In genomic region chr5:17192191-17192590, GRCh38 we compare ENCODE assay signal across 22 cellular contexts. TPM values are rescaled to one million over a fixed set of nuclear protein-coding genes. Genes with fewer than 3 reads are reported as not detected.
DNase-seq lines count a peak whose midpoint lies in the region; ATAC-seq and TF ChIP-seq lines count a peak whose summit lies in the region.
"Had no signal": no experiment of that assay in that cellular context is flagged by ENCODE, and none has a peak within 500 bp of the region (broad histone marks: within the 10 kb centered on the region; RNA-seq: fewer than 3 reads in every experiment).

No MANE protein-coding gene starts in this region.

- no peak for TF ChIP-seq CTCF in choroid plexus epithelial cell (conservative IDR thresholded peaks at IDR 0.05; ENCODE audit: low read depth, low read length)
- TF ChIP-seq CTCF in thyroid gland (IDR thresholded peaks at IDR 0.05): no peak
- no peak for TF ChIP-seq CTCF in dorsolateral prefrontal cortex (IDR thresholded peaks at IDR 0.05 in 54 of 56, conservative IDR thresholded peaks at IDR 0.05 in 2 of 56; ENCODE audit: low read depth in 1 of 56, partially characterized antibody in 56 of 56)

- intact Hi-C loops in thyroid gland (cut with DNase I) (loop anchor here (10.0 kb wide), 1 partner anchor 507 kb away; no protein-coding TSS in a partner anchor), left cardiac atrium (cut with DNase I) (loop anchor here in 1 of 2 donors (5.0 kb wide), 1 partner anchor 260 kb away; no protein-coding TSS in a partner anchor), dorsolateral prefrontal cortex (cut with DNase I) (loop anchor here (5.0 to 10.0 kb wide), 3 partner anchors 500 to 1027 kb away; no protein-coding TSS in a partner anchor)

- H3K27ac ChIP-seq in SJCRH30 (no peak overlapping the region), thyroid gland (peak overlapping the region in 2 of 3 donors; percentile 12 to 60), dorsolateral prefrontal cortex (peak overlapping the region in 1 of 59 donors; percentile 15)
- H3K27ac ChIP-seq: gastroesophageal sphincter, spleen, suprapubic skin had no signal

- H3K9me3 ChIP-seq in SJCRH30 (replicated peaks) (no peaks in the 10 kb centered on the region), thyroid gland (no peaks in the 10 kb centered on the region)
- H3K9me3 ChIP-seq: gastroesophageal sphincter, spleen, suprapubic skin had no signal

- WGBS in thyroid gland, 2 donors: 24 to 34% methylated on average over 5 of the region's 5 CpGs

- H3K4me3 ChIP-seq in SJCRH30 (no peak overlapping the region), choroid plexus epithelial cell (ENCODE audit: low read depth, low read length) (no peak overlapping the region), thyroid gland (replicated peaks in 1 of 3) (no peak overlapping the region), dorsolateral prefrontal cortex (no peak overlapping the region)
- H3K4me3 ChIP-seq: gastroesophageal sphincter, spleen, suprapubic skin had no signal

- no peak for TF ChIP-seq POLR2A in thyroid gland (IDR thresholded peaks at IDR 0.05)
- no peak for TF ChIP-seq POLR2A in erythroblast (IDR thresholded peaks at IDR 0.05; ENCODE audit: low read length)

- no peaks in the 10 kb centered on the region for H3K27me3 ChIP-seq in SJCRH30
- H3K27me3 ChIP-seq in thyroid gland: no peaks in the 10 kb centered on the region
- no peaks in the 10 kb centered on the region for H3K27me3 ChIP-seq in dorsolateral prefrontal cortex
- H3K27me3 ChIP-seq: spleen, suprapubic skin had no signal

- H3K36me3 ChIP-seq in SJCRH30: no peaks in the 10 kb centered on the region
- H3K36me3 ChIP-seq in thyroid gland: no peaks in the 10 kb centered on the region
- H3K36me3 ChIP-seq: gastroesophageal sphincter, spleen, suprapubic skin had no signal

- no peak for ATAC-seq in left cardiac atrium
- ATAC-seq: gastroesophageal sphincter; stimulated activated effector memory CD8-positive, alpha-beta T cell treated with anti-CD3 and anti-CD28 coated beads, Interleukin-12 subunit alpha, Interleukin-12 subunit beta, amount 100 ng/mL, for 72 hours had no signal

- DNase-seq in SJCRH30 (peak; percentile 61 to 71), choroid plexus epithelial cell (ENCODE audit: low read depth) (peak; percentile 72), myocyte (ENCODE audit: low read depth) (peak; percentile 77), thyroid gland (peak; percentile 67 to 72), left cardiac atrium (no peak), erythroblast (lab: John Stamatoyannopoulos, UW) (no peak), dorsolateral prefrontal cortex (no peak)
- DNase-seq: activated CD4-positive, alpha-beta T cell treated with anti-CD3 and anti-CD28 coated beads, Interleukin-2, amount 50 U/mL, for 4 hours; activated naive CD4-positive, alpha-beta T cell treated with anti-CD3 and anti-CD28 coated beads, Interleukin-2, amount 10 ng/mL, durations not matched to agents 7 days and 5 days; CD8-positive, alpha-beta memory T cell; central memory CD4-positive, alpha-beta T cell; effector memory CD4-positive, alpha-beta T cell; NCI-H2029 treated with DMSO at 0.1 percent for 48 hours; NCI-H345; NCI-H748 treated with DMSO at 0.1 percent for 48 hours; nucleus accumbens; spleen; stimulated activated CD4-positive, alpha-beta T cell treated with anti-CD3 and anti-CD28 coated beads, Interleukin-2, amount 100 ng/mL, for 48 hours; T1000 had no signal

- peaks cover 12% of the 10 kb centered on the region for H3K4me1 ChIP-seq in SJCRH30
- H3K4me1 ChIP-seq in thyroid gland: peaks cover 19 to 37% of the 10 kb centered on the region in 2 donors

RNA-seq across cellular contexts. Expression of gene BASP1, which starts 25.2 kb away (rescaled TPM):
- not detected in 2 replicates for total RNA-seq in SJCRH30 (2014; rRNA removed; shearing (Covaris generic))
- total RNA-seq in myocyte (69.7 and 80.7 TPM in 2 replicates), thyroid gland (10 to 100 TPM; 10.1 to 29.6 (median 23.0) TPM), left cardiac atrium (1 to 10 TPM; 6.2 to 9.4 TPM), dorsolateral prefrontal cortex (100 to 1,000 TPM; 118 to 514 (median 366) TPM)
- polyA plus RNA-seq in myocyte (2012): 98.9 TPM
- polyA plus RNA-seq: CD8-positive, alpha-beta memory T cell had no signal

Comparison
In these comparisons a context has a peak if more than half of its experiments do, and no peak if none do; other contexts are left out.
1. DNase-seq: peak in SJCRH30 (2 of 2), choroid plexus epithelial cell (single experiment), myocyte (single experiment) and thyroid gland (2 of 2); none in left cardiac atrium (single experiment), erythroblast (0 of 2) and dorsolateral prefrontal cortex (0 of 10).